15 cellular contexts compared by ENCODE assay signal in the genomic region with DNA sequence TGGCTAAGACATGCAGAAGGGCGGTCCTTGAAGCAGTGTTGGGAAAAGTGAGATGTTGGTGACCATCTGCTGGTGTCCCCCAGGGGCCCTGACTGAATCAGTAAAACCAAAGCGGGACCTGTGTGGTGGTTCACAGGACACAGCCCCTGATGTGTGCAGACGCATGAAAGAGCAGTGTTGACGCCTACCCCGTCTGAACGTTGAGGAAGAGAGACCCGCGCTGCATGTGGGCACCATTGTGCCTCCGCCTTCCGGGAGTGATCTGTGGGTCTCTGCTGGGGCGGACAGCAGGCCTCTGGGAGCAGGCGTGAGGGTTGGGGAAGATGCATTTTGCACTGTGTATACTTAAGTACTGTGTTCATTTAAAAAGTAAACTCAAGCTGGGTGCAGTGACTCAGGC. TPM values are rescaled to one million over a fixed set of nuclear protein-coding genes. Genes with fewer than 3 reads are reported as not detected.
A peak's percentile ranks its signal among the peaks of the same experiment; 100 is the strongest.
DNase-seq lines count a peak whose midpoint lies in the region; ATAC-seq and TF ChIP-seq lines count a peak whose summit lies in the region.
"Had no signal": no experiment of that assay in that cellular context is flagged by ENCODE, and none has a peak within 500 bp of the region (broad histone marks: within the 10 kb centered on the region; RNA-seq: fewer than 3 reads in every experiment).

No MANE protein-coding gene starts in this region.

- no peak overlapping the region for H3K14ac ChIP-seq in IMR-90 (replicated peaks; ENCODE audit: low read depth, low read length)

- H3K4me2 ChIP-seq in IMR-90 (ENCODE audit: low read depth, low read length): no peak overlapping the region

- H3K18ac ChIP-seq in IMR-90 (ENCODE audit: low read depth, low read length): no peak overlapping the region

- H2BK120ac ChIP-seq in IMR-90 (ENCODE audit: low read depth, low read length): no peak overlapping the region

- WGBS in IMR-90 (ENCODE audit: extremely low coverage in 2 of 2, insufficient read length in 1 of 2), 2 experiments: 100% methylated on average over 7 of the region's 12 CpGs; no CpG with 5 or more reads in 1 of the 2 experiments

- H3K27me3 ChIP-seq in IMR-90 (ENCODE audit: control insufficient read depth, insufficient read depth, low read length): no peaks in the 10 kb centered on the region
- no peaks in the 10 kb centered on the region for H3K27me3 ChIP-seq in lower lobe of right lung (ENCODE audit: low read depth)
- H3K27me3 ChIP-seq: BE2C had no signal

- H2BK20ac ChIP-seq in IMR-90 (ENCODE audit: low read depth, low read length): no peak overlapping the region

- H3K79me1 ChIP-seq in IMR-90 (ENCODE audit: low read depth in 1 of 2, low read length in 2 of 2): peaks cover 0 to 22% of the 10 kb centered on the region in 2 experiments; a peak in 1 of 4 replicates

- H2BK15ac ChIP-seq in IMR-90 (ENCODE audit: low read depth, low read length): no peak overlapping the region

- peaks cover 32% of the 10 kb centered on the region for H4K20me1 ChIP-seq in IMR-90 (ENCODE audit: insufficient read depth, low read length)

- ATAC-seq in left ventricle myocardium superior (no peak), Right ventricle myocardium superior (ENCODE audit: poor library complexity) (no peak), IMR-90 (ENCODE audit: low read depth) (no peak), lower lobe of right lung (no peak)
- ATAC-seq: GM12878, HepG2 had no signal

- peak; percentile 14 for DNase-seq in left ventricle myocardium superior
- no peak for DNase-seq in Right ventricle myocardium superior
- no peak for DNase-seq in IMR-90
- DNase-seq in lower lobe of right lung: no peak
- no peak for DNase-seq in effector CD4-positive, alpha-beta T cell
- DNase-seq in anterior cingulate cortex (lab: John Stamatoyannopoulos, UW): no peak
- DNase-seq in D341Med (ENCODE audit: low spot score): no peak
- DNase-seq: ACHN; BE2C; CD4-positive, alpha-beta memory T cell; DMS79 treated with DMSO at 0.1 percent for 48 hours; GOT3; H7 had no signal

- no peak overlapping the region for H3K23ac ChIP-seq in IMR-90 (ENCODE audit: low read depth, low read length)

- no peaks in the 10 kb centered on the region for H3K9me1 ChIP-seq in IMR-90 (ENCODE audit: insufficient read depth, low read length)

- no peak for TF ChIP-seq POLR2A in IMR-90 (IDR thresholded peaks at IDR 0.05; ENCODE audit: low read depth, low read length)

- in situ Hi-C loops in IMR-90 (cut with MboI; ENCODE audit: low sequenced_read_pairs): no loop called here

- H2AFZ ChIP-seq in IMR-90 (replicated peaks; ENCODE audit: low read length, poor library complexity): no peak overlapping the region

- H3K27ac ChIP-seq in IMR-90 (ENCODE audit: insufficient read depth, low read length) (no peak overlapping the region), lower lobe of right lung (peak overlapping the region; percentile 13)

- H4K91ac ChIP-seq in IMR-90 (ENCODE audit: insufficient read depth, low read depth, low read length): no peak overlapping the region

- H3K4ac ChIP-seq in IMR-90 (ENCODE audit: low read depth, low read length): no peak overlapping the region

- BruUV-seq in IMR-90 (replicated peaks; lab: Mats Ljungman, UMichigan): no TSS peak

- H3K9me3 ChIP-seq in IMR-90 (ENCODE audit: control insufficient read depth, insufficient read depth, low read length): no peaks in the 10 kb centered on the region
- H3K9me3 ChIP-seq in lower lobe of right lung: no peaks in the 10 kb centered on the region
- H3K9me3 ChIP-seq: BE2C had no signal

- no peak overlapping the region for H2AK5ac ChIP-seq in IMR-90 (ENCODE audit: low read depth, low read length)

- no peak for TF ChIP-seq RAD21 in IMR-90 (IDR thresholded peaks at IDR 0.05; ENCODE audit: low read length)

- H4K8ac ChIP-seq in IMR-90 (ENCODE audit: low read depth in 2 of 2, low read length in 2 of 2): no peak overlapping the region

- H3K9ac ChIP-seq in IMR-90 (ENCODE audit: low read depth, low read length): no peak overlapping the region

- CTCF ChIA-PET in IMR-90 (lab: Yijun Ruan, JAX): no interaction called here

- intact Hi-C loops in left ventricle myocardium superior (cut with micrococcal nuclease) (no loop called here), Right ventricle myocardium superior (cut with DNase I) (no loop called here), IMR-90 (cut with micrococcal nuclease) (no loop called here), lower lobe of right lung (cut with DNase I) (no loop called here)

- peak overlapping the region; percentile 28 for H2AK9ac ChIP-seq in IMR-90 (replicated peaks; ENCODE audit: low read depth, low read length, poor library complexity)

- H3K4me3 ChIP-seq in IMR-90 (ENCODE audit: insufficient read depth, low read depth, low read length): no peak overlapping the region
- H3K4me3 ChIP-seq in lower lobe of right lung: no peak overlapping the region
- H3K4me3 ChIP-seq: GM12878 had no signal

- no peak overlapping the region for H4K5ac ChIP-seq in IMR-90 (ENCODE audit: low read depth, low read length)

- H3K36me3 ChIP-seq in IMR-90 (ENCODE audit: control insufficient read depth, insufficient read depth, low read length) (peaks cover 61% of the 10 kb centered on the region), lower lobe of right lung (peaks cover 90% of the 10 kb centered on the region)

- dilution Hi-C loops in IMR-90 (cut with HindIII; ENCODE audit: low sequenced_read_pairs, unreplicated experiment): no loop called here

- H3K4me1 ChIP-seq in IMR-90 (ENCODE audit: control insufficient read depth, insufficient read depth, low read length) (no peaks in the 10 kb centered on the region), lower lobe of right lung (peaks cover 55% of the 10 kb centered on the region)

- no peak overlapping the region for H3K56ac ChIP-seq in IMR-90 (ENCODE audit: extremely low read depth, insufficient read depth, low read length)

- no peak overlapping the region for H2BK5ac ChIP-seq in IMR-90 (ENCODE audit: low read depth, low read length, poor library complexity, severe bottlenecking)

- POLR2A ChIA-PET in IMR-90 (lab: Charles Lee; ENCODE audit: unreplicated experiment): no interaction called here

- TF ChIP-seq CTCF in IMR-90 (conservative IDR thresholded peaks at IDR 0.05; ENCODE audit: low read depth, low read length): no peak
- TF ChIP-seq CTCF in lower lobe of right lung (IDR thresholded peaks at IDR 0.05): no peak

TF ChIP-seq in IMR-90, 13 proteins besides CTCF, POLR2A, EP300 and RAD21:
- TF ChIP-seq, protein P1, sequence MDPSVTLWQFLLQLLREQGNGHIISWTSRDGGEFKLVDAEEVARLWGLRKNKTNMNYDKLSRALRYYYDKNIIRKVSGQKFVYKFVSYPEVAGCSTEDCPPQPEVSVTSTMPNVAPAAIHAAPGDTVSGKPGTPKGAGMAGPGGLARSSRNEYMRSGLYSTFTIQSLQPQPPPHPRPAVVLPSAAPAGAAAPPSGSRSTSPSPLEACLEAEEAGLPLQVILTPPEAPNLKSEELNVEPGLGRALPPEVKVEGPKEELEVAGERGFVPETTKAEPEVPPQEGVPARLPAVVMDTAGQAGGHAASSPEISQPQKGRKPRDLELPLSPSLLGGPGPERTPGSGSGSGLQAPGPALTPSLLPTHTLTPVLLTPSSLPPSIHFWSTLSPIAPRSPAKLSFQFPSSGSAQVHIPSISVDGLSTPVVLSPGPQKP (IDR thresholded peaks at IDR 0.05; ENCODE audit: borderline replicate concordance, low read depth, low read length): no peak
- TF ChIP-seq NFE2L2 (IDR thresholded peaks at IDR 0.05; ENCODE audit: low read depth, low read length) (no peak), CHD1 (IDR thresholded peaks at IDR 0.05; ENCODE audit: low read depth, low read length) (no peak), MAFK (IDR thresholded peaks at IDR 0.05; ENCODE audit: low read depth, low read length) (no peak)
- TF ChIP-seq, protein P2, sequence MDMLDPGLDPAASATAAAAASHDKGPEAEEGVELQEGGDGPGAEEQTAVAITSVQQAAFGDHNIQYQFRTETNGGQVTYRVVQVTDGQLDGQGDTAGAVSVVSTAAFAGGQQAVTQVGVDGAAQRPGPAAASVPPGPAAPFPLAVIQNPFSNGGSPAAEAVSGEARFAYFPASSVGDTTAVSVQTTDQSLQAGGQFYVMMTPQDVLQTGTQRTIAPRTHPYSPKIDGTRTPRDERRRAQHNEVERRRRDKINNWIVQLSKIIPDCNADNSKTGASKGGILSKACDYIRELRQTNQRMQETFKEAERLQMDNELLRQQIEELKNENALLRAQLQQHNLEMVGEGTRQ (IDR thresholded peaks at IDR 0.05; ENCODE audit: low read depth, low read length): no peak
TF ChIP-seq in IMR-90: peak in this region for 0.

RNA-seq across cellular contexts. Expression of a gene that starts 31.6 kb away (rescaled TPM):
- 31.6 TPM for total RNA-seq in left ventricle myocardium superior
- total RNA-seq in Right ventricle myocardium superior: 27.9 TPM
- 11.7 and 13.9 TPM in 2 replicates for total RNA-seq in IMR-90 (2012; rRNA removed)
- 26.7 and 32.7 TPM in 2 replicates for polyA plus RNA-seq in IMR-90 (2012; rRNA removed)
- 29.0 and 31.5 TPM in 2 replicates for polyA plus RNA-seq in IMR-90 (2012; cell fraction: cytosol; rRNA removed)
- polyA plus RNA-seq in IMR-90 (2012; cell fraction: nucleus; rRNA removed; ENCODE audit: low replicate concordance): 31.0 and 54.6 TPM in 2 replicates
- 75.7 TPM for total RNA-seq in lower lobe of right lung

RNA-seq across cellular contexts. Expression of a gene that starts 37.1 kb away (rescaled TPM):
- total RNA-seq in left ventricle myocardium superior (51.7 TPM), Right ventricle myocardium superior (52.8 TPM), IMR-90 (2012; rRNA removed) (22.9 and 28.3 TPM in 2 replicates), lower lobe of right lung (27.3 TPM)
- 44.3 and 63.8 TPM in 2 replicates for polyA plus RNA-seq in IMR-90 (2012; rRNA removed)
- polyA plus RNA-seq in IMR-90 (2012; cell fraction: cytosol; rRNA removed): 55.5 and 62.4 TPM in 2 replicates
- 25.7 and 61.5 TPM in 2 replicates for polyA plus RNA-seq in IMR-90 (2012; cell fraction: nucleus; rRNA removed; ENCODE audit: low replicate concordance)

RNA-seq across cellular contexts. Expression of a gene that starts 41.5 kb away (rescaled TPM):
- 32.4 TPM for total RNA-seq in left ventricle myocardium superior
- total RNA-seq in Right ventricle myocardium superior: 27.5 TPM
- total RNA-seq in IMR-90 (2012; rRNA removed): 1.3 and 1.9 TPM in 2 replicates
- 14.5 and 20.5 TPM in 2 replicates for polyA plus RNA-seq in IMR-90 (2012; rRNA removed)
- polyA plus RNA-seq in IMR-90 (2012; cell fraction: cytosol; rRNA removed): 12.3 and 29.5 TPM in 2 replicates
- 53.3 and 131 TPM in 2 replicates for polyA plus RNA-seq in IMR-90 (2012; cell fraction: nucleus; rRNA removed; ENCODE audit: low replicate concordance)
- 30.2 TPM for total RNA-seq in lower lobe of right lung
